1 cellular context compared by ENCODE assay signal in the genomic region with DNA sequence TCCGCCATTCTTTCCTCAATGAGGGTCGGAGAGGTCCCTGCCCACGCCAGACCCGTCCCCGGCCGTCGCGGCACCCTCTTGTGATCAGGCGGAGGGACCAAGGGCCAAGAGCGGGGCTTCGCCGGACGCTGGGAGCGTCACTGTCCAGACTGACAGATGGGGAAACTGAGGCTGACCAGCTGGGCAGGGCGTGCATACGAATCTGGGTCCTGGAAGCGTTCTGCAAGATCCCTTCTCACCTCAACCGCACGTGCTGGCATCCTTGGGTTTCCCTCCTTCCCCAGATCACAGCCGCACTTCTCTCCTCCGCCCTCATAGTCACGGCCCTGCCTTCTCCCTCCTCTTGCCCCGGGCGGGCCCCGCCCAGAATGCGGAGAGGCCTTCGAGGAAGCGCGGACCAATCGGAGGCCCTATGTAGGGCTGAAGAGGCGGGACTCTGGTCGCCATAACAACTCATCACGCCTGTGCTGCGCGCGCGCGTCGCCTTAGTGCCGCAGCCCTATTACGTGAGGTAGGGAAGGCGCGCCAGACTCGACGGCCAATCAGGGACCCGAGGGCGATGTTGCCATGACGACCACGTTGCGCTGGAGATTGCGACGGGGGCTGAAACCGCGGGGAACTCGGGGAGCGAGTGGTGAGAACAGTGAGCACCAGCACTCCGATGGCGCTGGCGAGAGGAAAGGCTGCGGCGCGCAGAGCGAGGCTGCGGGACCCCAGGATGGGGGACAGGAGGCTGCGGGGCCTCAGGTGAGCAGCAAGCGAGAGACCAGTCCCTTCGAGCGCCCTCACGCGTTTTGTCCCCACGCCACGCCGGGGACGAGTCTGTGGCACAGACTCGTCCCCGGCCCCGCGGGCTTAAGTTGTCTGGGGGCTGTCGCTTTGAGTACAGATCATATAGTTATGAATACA.
A peak's percentile ranks its signal among the peaks of the same experiment; 100 is the strongest.
TF ChIP-seq lines count a peak whose summit lies in the region.

No MANE protein-coding gene starts in this region.

TF ChIP-seq in K562, 482 proteins besides CTCF, POLR2A, EP300 and RAD21 (continued from another document and continues in another):
- TF ChIP-seq ZBTB9 (CRISPR knock-in tag; IDR thresholded peaks at IDR 0.05) (no peak), ZFP36 (IDR thresholded peaks at IDR 0.05; ENCODE audit: low read depth, low read length, partially characterized antibody) (no peak), KAT2B (IDR thresholded peaks at IDR 0.05; ENCODE audit: low read depth, low read length) (no peak), ILK (tag; IDR thresholded peaks at IDR 0.05; ENCODE audit: borderline replicate concordance, low read depth) (no peak), STAT5B (CRISPR knock-in tag; IDR thresholded peaks at IDR 0.05) (no peak), DIDO1 (tag; IDR thresholded peaks at IDR 0.05; ENCODE audit: low read depth) (no peak), ZNF717 (CRISPR knock-in tag; IDR thresholded peaks at IDR 0.05) (no peak), THAP12 (CRISPR knock-in tag; IDR thresholded peaks at IDR 0.05) (peak; percentile 45; the same call in 1 of the 2 replicates), RUNX1 (IDR thresholded peaks at IDR 0.05; ENCODE audit: low read depth) (no peak), MAZ (CRISPR knock-in tag; conservative IDR thresholded peaks at IDR 0.05 in 1 of 2, IDR thresholded peaks at IDR 0.05 in 1 of 2) (peak; percentile 72 to 84), FOXO4 (CRISPR knock-in tag; IDR thresholded peaks at IDR 0.05) (peak; percentile 38; the same call in 1 of the 2 replicates), CAMTA2 (CRISPR knock-in tag; conservative IDR thresholded peaks at IDR 0.05) (0 out of 2 replicates have a peak, but pooled peaks have one; percentile 60), NRF1 (conservative IDR thresholded peaks at IDR 0.05 in 1 of 2, IDR thresholded peaks at IDR 0.05 in 1 of 2) (peak; percentile 95 to 96), DNMT1 (IDR thresholded peaks at IDR 0.05) (no peak), SMARCA4 (IDR thresholded peaks at IDR 0.05) (no peak), CXXC5 (CRISPR knock-in tag; IDR thresholded peaks at IDR 0.05) (peak; percentile 97), KAT8 (IDR thresholded peaks at IDR 0.05; ENCODE audit: low read depth) (no peak), ZNF41 (CRISPR knock-in tag; conservative IDR thresholded peaks at IDR 0.05) (no peak), ATF6 (CRISPR knock-in tag; IDR thresholded peaks at IDR 0.05) (no peak), YBX1 (IDR thresholded peaks at IDR 0.05) (no peak), PHF21A (IDR thresholded peaks at IDR 0.05; ENCODE audit: borderline replicate concordance, low read depth) (no peak), ZBTB17 (CRISPR knock-in tag; IDR thresholded peaks at IDR 0.05) (no peak; the same call in 1 of the 2 replicates), E2F3 (CRISPR knock-in tag; IDR thresholded peaks at IDR 0.05) (peak; percentile 15; the same call in 1 of the 2 replicates), EP400 (IDR thresholded peaks at IDR 0.05) (peak; percentile 71), ID3 (CRISPR knock-in tag; IDR thresholded peaks at IDR 0.05) (no peak), ID3 (tag; IDR thresholded peaks at IDR 0.05) (0 out of 2 replicates have a peak, but pooled peaks have one; percentile 45), FUS (optimal IDR thresholded peaks at IDR 0.05; ENCODE audit: low read depth, low read length) (no peak), ZNF436 (CRISPR knock-in tag; IDR thresholded peaks at IDR 0.05) (no peak), TSHZ1 (CRISPR knock-in tag; IDR thresholded peaks at IDR 0.05) (no peak), ZNF699 (CRISPR knock-in tag; IDR thresholded peaks at IDR 0.05; ENCODE audit: insufficient replicate concordance) (no peak), MECOM (CRISPR knock-in tag; IDR thresholded peaks at IDR 0.05) (no peak), RERE (CRISPR knock-in tag; IDR thresholded peaks at IDR 0.05; ENCODE audit: borderline replicate concordance) (no peak), ATF7 (IDR thresholded peaks at IDR 0.05) (peak; percentile 89), TBP (optimal IDR thresholded peaks at IDR 0.05; ENCODE audit: low read depth, low read length) (peak; percentile 93), NFIX (CRISPR knock-in tag; IDR thresholded peaks at IDR 0.05; ENCODE audit: low read depth) (no peak), TSC22D4 (tag; IDR thresholded peaks at IDR 0.05) (no peak), ZNF444 (CRISPR knock-in tag; IDR thresholded peaks at IDR 0.05) (0 out of 2 replicates have a peak, but pooled peaks have one; percentile 25), ZEB2 (IDR thresholded peaks at IDR 0.05) (no peak)
- TF ChIP-seq, protein P1, sequence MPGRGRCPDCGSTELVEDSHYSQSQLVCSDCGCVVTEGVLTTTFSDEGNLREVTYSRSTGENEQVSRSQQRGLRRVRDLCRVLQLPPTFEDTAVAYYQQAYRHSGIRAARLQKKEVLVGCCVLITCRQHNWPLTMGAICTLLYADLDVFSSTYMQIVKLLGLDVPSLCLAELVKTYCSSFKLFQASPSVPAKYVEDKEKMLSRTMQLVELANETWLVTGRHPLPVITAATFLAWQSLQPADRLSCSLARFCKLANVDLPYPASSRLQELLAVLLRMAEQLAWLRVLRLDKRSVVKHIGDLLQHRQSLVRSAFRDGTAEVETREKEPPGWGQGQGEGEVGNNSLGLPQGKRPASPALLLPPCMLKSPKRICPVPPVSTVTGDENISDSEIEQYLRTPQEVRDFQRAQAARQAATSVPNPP (IDR thresholded peaks at IDR 0.05; ENCODE audit: borderline replicate concordance, insufficient read depth, insufficient read length) = no peak
